ENCODE assay signal across 17 cellular contexts in genomic region chr12:117361312-117361670, GRCh38. TPM values are rescaled to one million over a fixed set of nuclear protein-coding genes. Genes with fewer than 3 reads are reported as not detected.
DNase-seq lines count a peak whose midpoint lies in the region; ATAC-seq and TF ChIP-seq lines count a peak whose summit lies in the region.
"Had no signal": no experiment of that assay in that cellular context is flagged by ENCODE, and none has a peak within 500 bp of the region (broad histone marks: within the 10 kb centered on the region; RNA-seq: fewer than 3 reads in every experiment).

NOS1 (minus strand) TSS chr12:117361626; CDS start chr12:117331069, 30,557 bp downstream.

- H3K36me3 ChIP-seq in A673 (ENCODE audit: insufficient read depth, low read length, poor library complexity, severe bottlenecking) (peaks cover 9% of the 10 kb centered on the region), PC-3 (ENCODE audit: low read depth, low read length) (no peaks in the 10 kb centered on the region), iPS DF 6.9 (ENCODE audit: control insufficient read depth, insufficient read depth, low read length) (no peaks in the 10 kb centered on the region; the same call in 1 of the 2 replicates), osteoblast (ENCODE audit: insufficient read depth, low read length) (no peaks in the 10 kb centered on the region), gastroesophageal sphincter (no peaks in the 10 kb centered on the region)
- H3K36me3 ChIP-seq: adrenal gland, uterus had no signal

- H2AFZ ChIP-seq in PC-3 (ENCODE audit: low read length) (peak within 1 kb of the TSS; percentile 33; the same call in 1 of the 2 replicates), osteoblast (ENCODE audit: low read length) (no peak within 1 kb of the TSS)

- H3K4me2 ChIP-seq in PC-3 (ENCODE audit: low read length) (peak within 1 kb of the TSS; percentile 65), osteoblast (ENCODE audit: insufficient read depth, low read length) (no peak within 1 kb of the TSS)

- no peak for TF ChIP-seq EP300 in gastroesophageal sphincter (IDR thresholded peaks at IDR 0.05)

- no peaks in the 10 kb centered on the region for H3F3A ChIP-seq in PC-3 (ENCODE audit: low read length, unreplicated experiment)

- no peaks in the 10 kb centered on the region for H3K79me2 ChIP-seq in PC-3 (ENCODE audit: low read length)
- H3K79me2 ChIP-seq in osteoblast (ENCODE audit: insufficient read depth, low read length): no peaks in the 10 kb centered on the region

- BruUV-seq in A673 (replicated peaks; lab: Mats Ljungman, UMichigan): no TSS peak
- no TSS peak for BruUV-seq in PC-3 (replicated peaks; lab: Mats Ljungman, UMichigan)

- no peaks in the 10 kb centered on the region for H3K9me2 ChIP-seq in PC-3 (replicated peaks; ENCODE audit: low read length)

- no peak for TF ChIP-seq CTCF in A673 (conservative IDR thresholded peaks at IDR 0.05; ENCODE audit: low read depth, low read length)
- TF ChIP-seq CTCF in PC-3 (conservative IDR thresholded peaks at IDR 0.05; ENCODE audit: low read depth, low read length): no peak
- TF ChIP-seq CTCF in osteoblast (IDR thresholded peaks at IDR 0.05; ENCODE audit: extremely low read depth, low read depth, low read length): no peak
- TF ChIP-seq CTCF in gastroesophageal sphincter (IDR thresholded peaks at IDR 0.05): no peak

- H3K9me3 ChIP-seq in A673 (ENCODE audit: low read depth, low read length, poor library complexity, severe bottlenecking) (no peaks in the 10 kb centered on the region), PC-3 (ENCODE audit: low read length) (no peaks in the 10 kb centered on the region), iPS DF 6.9 (ENCODE audit: control insufficient read depth, insufficient read depth, low read length) (no peaks in the 10 kb centered on the region), osteoblast (ENCODE audit: low read depth, low read length) (no peaks in the 10 kb centered on the region), gastroesophageal sphincter (no peaks in the 10 kb centered on the region)
- H3K9me3 ChIP-seq: adrenal gland, uterus had no signal

- peaks cover 13% of the 10 kb centered on the region for H3K4me1 ChIP-seq in A673 (ENCODE audit: insufficient read depth, low read length, poor library complexity, severe bottlenecking)
- H3K4me1 ChIP-seq in PC-3 (ENCODE audit: insufficient read depth, low read length): peaks cover 3% of the 10 kb centered on the region
- no peaks in the 10 kb centered on the region for H3K4me1 ChIP-seq in iPS DF 6.9 (ENCODE audit: control insufficient read depth, insufficient read depth, low read length)
- H3K4me1 ChIP-seq in osteoblast (ENCODE audit: insufficient read depth, low read length): no peaks in the 10 kb centered on the region
- H3K4me1 ChIP-seq in gastroesophageal sphincter: peaks cover 0 to 9% (median 0%) of the 10 kb centered on the region in 3 donors
- H3K4me1 ChIP-seq: adrenal gland, uterus had no signal

- intact Hi-C loops in A673 (cut with micrococcal nuclease; ENCODE audit: unreplicated experiment): loop anchor here (2.0 kb wide), 1 partner anchor 124 kb away; no protein-coding TSS in a partner anchor
- intact Hi-C loops in PC-3 (cut with micrococcal nuclease): no loop called here

- H3K27ac ChIP-seq in A673 (ENCODE audit: low read depth, low read length, poor library complexity, severe bottlenecking) (peak within 1 kb of the TSS; percentile 80), PC-3 (ENCODE audit: low read length) (no peak within 1 kb of the TSS), iPS DF 6.9 (ENCODE audit: low read length) (no peak within 1 kb of the TSS), osteoblast (ENCODE audit: low read depth, low read length) (no peak within 1 kb of the TSS), gastroesophageal sphincter (no peak within 1 kb of the TSS)
- H3K27ac ChIP-seq: adrenal gland, uterus had no signal

- H3K27me3 ChIP-seq in A673 (replicated peaks; ENCODE audit: insufficient read depth, low read depth, low read length, poor library complexity): peaks cover 17% of the 10 kb centered on the region
- peaks cover 60% of the 10 kb centered on the region for H3K27me3 ChIP-seq in PC-3 (ENCODE audit: low read length)
- H3K27me3 ChIP-seq in iPS DF 6.9 (ENCODE audit: control insufficient read depth, insufficient read depth, low read length): peaks cover 32% of the 10 kb centered on the region
- peaks cover 40% of the 10 kb centered on the region for H3K27me3 ChIP-seq in osteoblast (ENCODE audit: insufficient read depth, low read length)
- peaks cover 97% of the 10 kb centered on the region for H3K27me3 ChIP-seq in gastroesophageal sphincter

- no peak for ATAC-seq in PC-3
- ATAC-seq in gastroesophageal sphincter: no peak
- ATAC-seq in HG02884 (IDR thresholded peaks at IDR 0.05; ENCODE audit: unreplicated experiment): no peak
- ATAC-seq: activated T-cell treated with anti-CD3 and anti-CD28 coated beads, Interleukin-2, amount 50 U/mL, for 72 hours; GM12878 had no signal

- WGBS in iPS DF 6.9 (ENCODE audit: insufficient coverage, insufficient read length): no CpG with 5 or more reads among the region's 34 CpGs
- WGBS in gastroesophageal sphincter (ENCODE audit: low coverage in 1 of 2), 2 donors: 0% methylated on average over 3 of the region's 34 CpGs; no CpG with 5 or more reads in 1 of the 2 donors

- DNase-seq in A673 (ENCODE audit: low spot score) (peak; percentile 37), PC-3 (no peak), iPS DF 6.9 (ENCODE audit: low read depth, low spot score) (no peak), osteoblast (ENCODE audit: insufficient read length, low spot score, missing footprints) (peak; percentile 68), SKM-1 (lab: John Stamatoyannopoulos, UW; ENCODE audit: unreplicated experiment) (no peak), NCI-H2029 treated with DMSO at 0.1 percent for 48 hours (lab: John Stamatoyannopoulos, UW) (no peak)
- DNase-seq: activated CD4-positive, alpha-beta T cell treated with anti-CD3 and anti-CD28 coated beads for 48 hours; activated T-cell treated with anti-CD3 and anti-CD28 coated beads, Interleukin-2, amount 50 U/mL, for 72 hours; adrenal gland; foreskin fibroblast; NCI-H446 treated with DMSO at 0.1 percent for 48 hours; uterus had no signal

- H4K20me1 ChIP-seq in PC-3 (ENCODE audit: low read length) (no peaks in the 10 kb centered on the region), osteoblast (ENCODE audit: insufficient read depth, low read length) (no peaks in the 10 kb centered on the region)

- H3K4me3 ChIP-seq in A673 (ENCODE audit: low read depth, low read length, poor library complexity, severe bottlenecking) (peak within 1 kb of the TSS; percentile 66), PC-3 (ENCODE audit: low read length) (peak within 1 kb of the TSS; percentile 57), iPS DF 6.9 (ENCODE audit: low read length) (peak within 1 kb of the TSS; percentile 98), osteoblast (ENCODE audit: insufficient read depth, low read length) (no peak within 1 kb of the TSS), gastroesophageal sphincter (peak within 1 kb of the TSS in 1 of 2 donors; percentile 8)
- H3K4me3 ChIP-seq: adrenal gland, GM12878, uterus had no signal

- POLR2A ChIA-PET in A673 (lab: Charles Lee; ENCODE audit: low non-redundant PET) (no interaction called here), PC-3 (lab: Charles Lee; ENCODE audit: unreplicated experiment) (no interaction called here)

- no peak for TF ChIP-seq POLR2A in gastroesophageal sphincter (IDR thresholded peaks at IDR 0.05)

- CTCF ChIA-PET in A673 (lab: Charles Lee): no interaction called here
- CTCF ChIA-PET in PC-3 (lab: Charles Lee): no interaction called here

- no peak within 1 kb of the TSS for H3K9ac ChIP-seq in PC-3 (ENCODE audit: low read length)

RNA-seq across cellular contexts. Expression of gene NOS1, which starts in this region (rescaled TPM):
- total RNA-seq in A673 (2021): 18.0 and 25.2 TPM in 2 replicates
- 0.11 and 0.40 TPM in 2 replicates for total RNA-seq in PC-3 (2014; rRNA removed)
- total RNA-seq in osteoblast: not detected in 2 replicates
- 1 to 10 TPM in 3 of 4 donors, under 1 TPM in 1; 0.62 to 1.8 (median 1.4) TPM for total RNA-seq in gastroesophageal sphincter
- total RNA-seq: activated T-cell treated with anti-CD3 and anti-CD28 coated beads, Interleukin-2, amount 50 U/mL, for 72 hours; GM12878; lung microvascular endothelial cell; T-helper 1 cell treated with Interleukin-12 subunit alpha and Interleukin-12 subunit beta and Interleukin-4 antibody, amounts not matched to agents 30 ng/mL and 1 ng/mL, for 36 hours had no signal

Comparison
In these comparisons a context has a peak if more than half of its experiments do, and no peak if none do; other contexts are left out.
1. Peak in DNase-seq in osteoblast; RNA of the gene not detected or under 1 TPM.